In the genomic region with DNA sequence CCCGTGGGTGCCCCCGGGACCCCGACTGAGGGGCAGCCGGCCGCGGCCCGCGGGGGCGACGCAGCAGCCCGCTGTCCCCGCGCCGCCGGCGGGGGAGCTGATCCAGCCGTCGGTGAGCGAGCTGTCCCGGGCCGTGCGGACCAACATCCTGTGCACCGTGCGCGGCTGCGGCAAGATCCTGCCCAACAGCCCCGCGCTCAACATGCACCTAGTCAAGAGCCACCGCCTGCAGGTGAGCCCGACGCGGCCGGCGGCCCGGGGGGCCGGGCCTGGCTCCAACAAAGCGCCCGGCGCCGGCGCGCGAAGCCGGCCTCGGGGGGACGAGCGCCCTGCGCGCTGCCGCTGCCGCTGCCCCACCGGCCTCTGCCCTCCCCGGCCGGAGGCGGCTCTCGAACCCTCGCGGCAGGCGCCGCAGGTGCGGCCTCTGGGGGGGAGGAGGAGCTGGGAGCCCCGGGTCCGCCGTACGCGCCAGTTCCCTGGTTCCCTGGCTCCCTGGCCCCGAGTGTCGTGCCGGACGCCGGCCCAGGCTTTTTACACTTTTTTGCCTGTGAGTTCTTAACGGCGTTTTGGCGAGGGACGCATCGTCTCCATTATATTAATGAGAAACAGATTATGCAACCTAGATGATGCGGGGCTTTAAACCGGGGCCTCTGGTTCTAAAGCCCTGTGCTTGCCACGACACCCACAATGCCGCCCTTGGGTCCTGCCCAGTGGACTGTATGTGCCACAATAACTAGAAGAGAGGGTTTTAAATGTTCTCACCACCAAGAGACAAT, we compare ENCODE assay signal across 8 cellular contexts.
DNase-seq lines count a peak whose midpoint lies in the region; ATAC-seq lines count a peak whose summit lies in the region.

No MANE protein-coding gene starts in this region.

- H3K27me3 ChIP-seq in layer of hippocampus (ENCODE audit: control insufficient read depth, insufficient read depth, low read length): no peaks in the 10 kb centered on the region

- ATAC-seq in HG03354 (IDR thresholded peaks at IDR 0.05; ENCODE audit: poor library complexity, severe bottlenecking, unreplicated experiment): peak; percentile 64

- peak overlapping the region; percentile 21 for H3K27ac ChIP-seq in layer of hippocampus (ENCODE audit: low read depth, low read length)

- DNase-seq in Ammon's horn (ENCODE audit: low spot score) (peak; percentile 32), GM19240 (ENCODE audit: insufficient read length, low spot score) (peak; percentile 22), T-helper 2 cell (peak in 4 of 5 experiments; percentile 6 to 68 (median 32)), GOT3 (lab: John Stamatoyannopoulos, UW) (no peak)
- peak; percentile 4 for DNase-seq in central memory CD4-positive, alpha-beta T cell
- DNase-seq in stimulated activated CD4-positive, alpha-beta T cell treated with anti-CD3 and anti-CD28 coated beads, Interleukin-1b, Interleukin-23, amount 100 ng/mL, for 48 hours: peak; percentile 26
